ENCODE assay signal across 8 cellular contexts in genomic region chr9:121285835-121286687, GRCh38. TPM values are rescaled to one million over a fixed set of nuclear protein-coding genes. Genes with fewer than 3 reads are reported as not detected.
DNase-seq lines count a peak whose midpoint lies in the region; ATAC-seq and TF ChIP-seq lines count a peak whose summit lies in the region.

No MANE protein-coding gene starts in this region.

- H3K4me1 ChIP-seq in PC-3 (ENCODE audit: insufficient read depth, low read length): peaks cover 53% of the 10 kb centered on the region
- H3K4me1 ChIP-seq in mucosa of stomach (ENCODE audit: control insufficient read depth, insufficient read depth, low read length): peaks cover 90% of the 10 kb centered on the region

- no peak for ATAC-seq in PC-3
- no peak for ATAC-seq in GM19351 (IDR thresholded peaks at IDR 0.05; ENCODE audit: unreplicated experiment)
- no peak for ATAC-seq in GM19463 (IDR thresholded peaks at IDR 0.05; ENCODE audit: unreplicated experiment)

- CTCF ChIA-PET in PC-3 (lab: Charles Lee): interaction anchor here (1.8 kb wide), 1 partner anchor 8 kb away, joined by 15 read pairs; no protein-coding TSS in a partner anchor

- BruUV-seq in PC-3 (replicated peaks; lab: Mats Ljungman, UMichigan): TSS peak; percentile 75

- no peaks in the 10 kb centered on the region for H3K79me2 ChIP-seq in PC-3 (ENCODE audit: low read length)

- H3K9me3 ChIP-seq in PC-3 (ENCODE audit: low read length) (no peaks in the 10 kb centered on the region), mucosa of stomach (ENCODE audit: control insufficient read depth, low read length) (no peaks in the 10 kb centered on the region)

- peak; percentile 92 for DNase-seq in Daoy (ENCODE audit: low read depth)
- no peak for DNase-seq in PC-3
- peak; percentile 64 for DNase-seq in epithelial cell of prostate (ENCODE audit: low read depth, low spot score)
- no peak for DNase-seq in T-helper 1 cell
- no peak for DNase-seq in GOT3 (lab: John Stamatoyannopoulos, UW)

- H3K36me3 ChIP-seq in PC-3 (ENCODE audit: low read depth, low read length) (no peaks in the 10 kb centered on the region), mucosa of stomach (ENCODE audit: control insufficient read depth, insufficient read depth, low read length) (peaks cover 14% of the 10 kb centered on the region)

- H3K9ac ChIP-seq in PC-3 (ENCODE audit: low read length) (peak overlapping the region; percentile 86), mucosa of stomach (ENCODE audit: low read length) (peak overlapping the region; percentile 53)

- H2AFZ ChIP-seq in PC-3 (ENCODE audit: low read length): peak overlapping the region; percentile 81

- no peak for TF ChIP-seq CTCF in PC-3 (conservative IDR thresholded peaks at IDR 0.05; ENCODE audit: low read depth, low read length)

- H3K4me3 ChIP-seq in PC-3 (ENCODE audit: low read length) (no peak overlapping the region), mucosa of stomach (ENCODE audit: low read length) (no peak overlapping the region)

- POLR2A ChIA-PET in PC-3 (lab: Charles Lee; ENCODE audit: unreplicated experiment): interaction anchor here (0.5 to 0.7 kb wide), 2 partner anchors 13 to 18 kb away, joined by 4 to 7 read pairs; partner anchors contain the start of gene GSN

- no peaks in the 10 kb centered on the region for H3K9me2 ChIP-seq in PC-3 (replicated peaks; ENCODE audit: low read length)

- H3K27me3 ChIP-seq in PC-3 (ENCODE audit: low read length) (no peaks in the 10 kb centered on the region), mucosa of stomach (ENCODE audit: control insufficient read depth, insufficient read depth, low read length) (no peaks in the 10 kb centered on the region)

- intact Hi-C loops in PC-3 (cut with micrococcal nuclease): no loop called here

- no peaks in the 10 kb centered on the region for H4K20me1 ChIP-seq in PC-3 (ENCODE audit: low read length)

- peak overlapping the region; percentile 99 for H3K27ac ChIP-seq in PC-3 (ENCODE audit: low read length)
- H3K27ac ChIP-seq in epithelial cell of prostate: peak overlapping the region; percentile 98

- H3K4me2 ChIP-seq in PC-3 (ENCODE audit: low read length): peak overlapping the region; percentile 78

- no peaks in the 10 kb centered on the region for H3F3A ChIP-seq in PC-3 (ENCODE audit: low read length, unreplicated experiment)

RNA-seq across cellular contexts. Expression of gene GSN, which starts 18.1 kb away (rescaled TPM):
- 94.4 and 95.2 TPM in 2 replicates for total RNA-seq in Daoy (2014; rRNA removed; shearing (Covaris generic))
- 36.5 and 40.3 TPM in 2 replicates for total RNA-seq in PC-3 (2014; rRNA removed)

Comparison
In these comparisons a context has a peak if more than half of its experiments do, and no peak if none do; other contexts are left out.
1. DNase-seq: peak in Daoy (single experiment) and epithelial cell of prostate (single experiment); none in PC-3 (single experiment), T-helper 1 cell (0 of 5) and GOT3 (single experiment).